ENCODE assay signal across 12 cellular contexts in the genomic region with DNA sequence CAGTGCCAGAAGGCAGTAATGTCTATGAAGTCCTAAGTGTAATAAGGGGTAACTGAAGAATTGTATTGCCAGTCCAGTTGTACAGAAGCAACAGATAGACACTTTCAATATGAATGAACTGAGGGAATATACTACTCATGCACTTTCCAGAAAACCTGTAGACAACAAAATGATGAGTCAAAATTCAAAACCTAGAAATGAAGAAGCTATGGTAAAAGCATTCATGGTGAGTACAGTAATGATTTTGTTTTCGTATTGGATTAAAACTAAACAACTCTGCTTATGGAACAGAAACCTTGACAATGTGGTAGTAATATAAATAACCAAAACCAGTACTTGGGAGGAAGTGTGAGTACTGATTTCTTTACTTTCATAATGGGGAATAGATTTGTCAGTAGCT. TPM values are rescaled to one million over a fixed set of nuclear protein-coding genes. Genes with fewer than 3 reads are reported as not detected.
A peak's percentile ranks its signal among the peaks of the same experiment; 100 is the strongest.
DNase-seq lines count a peak whose midpoint lies in the region; ATAC-seq, FAIRE-seq and TF ChIP-seq lines count a peak whose summit lies in the region.
"Had no signal": no experiment of that assay in that cellular context is flagged by ENCODE, and none has a peak within 500 bp of the region (broad histone marks: within the 10 kb centered on the region; RNA-seq: fewer than 3 reads in every experiment).

No MANE protein-coding gene starts in this region.

- ATAC-seq in GM18517 (IDR thresholded peaks at IDR 0.05; ENCODE audit: unreplicated experiment) = peak; percentile 87
- peak; percentile 73 for ATAC-seq in HG03095 (IDR thresholded peaks at IDR 0.05; ENCODE audit: unreplicated experiment)
- ATAC-seq: HCT116 had no signal

- intact Hi-C loops in activated CD4-positive, alpha-beta memory T cell treated with anti-CD3 and anti-CD28 coated beads for 36 hours (cut with micrococcal nuclease) = loop anchor here (1.0 to 2.0 kb wide), 8 partner anchors 9 to 490 kb away; no protein-coding TSS in a partner anchor

- H3K4me1 Mint-ChIP-seq in activated CD4-positive, alpha-beta memory T cell treated with anti-CD3 and anti-CD28 coated beads for 36 hours (ENCODE audit: low read depth) = peaks cover 38% of the 10 kb centered on the region

- DNase-seq in GM20000 (ENCODE audit: low spot score) = peak; percentile 20
- DNase-seq in activated CD4-positive, alpha-beta memory T cell treated with anti-CD3 and anti-CD28 coated beads for 36 hours = no peak
- no peak for DNase-seq in OCI-M2 (lab: John Stamatoyannopoulos, UW; ENCODE audit: unreplicated experiment)
- no peak for DNase-seq in cerebellar nuclear complex (lab: John Stamatoyannopoulos, UW)
- DNase-seq in HuH-7 (ENCODE audit: low spot score) = no peak
- DNase-seq in RCC 7860 (ENCODE audit: low spot score) = no peak
- DNase-seq: NCI-H187 treated with DMSO at 0.1 percent for 48 hours, SK-N-SH had no signal

- CTCF ChIA-PET in activated CD4-positive, alpha-beta memory T cell treated with anti-CD3 and anti-CD28 coated beads for 36 hours (lab: Charles Lee) = interaction anchor here (0.6 to 2.8 kb wide), 7 partner anchors 8 to 342 kb away, joined by 3 to 12 read pairs (median 5); partner anchors contain the start of gene ARMC2

- no peak for TF ChIP-seq CTCF in GM20000 (IDR thresholded peaks at IDR 0.05; ENCODE audit: extremely low read depth, missing control alignments)

- peaks cover 6% of the 10 kb centered on the region for H3K27me3 Mint-ChIP-seq in activated CD4-positive, alpha-beta memory T cell treated with anti-CD3 and anti-CD28 coated beads for 36 hours

- peak overlapping the region; percentile 73 for H3K27ac Mint-ChIP-seq in activated CD4-positive, alpha-beta memory T cell treated with anti-CD3 and anti-CD28 coated beads for 36 hours

- POLR2A ChIA-PET in activated CD4-positive, alpha-beta memory T cell treated with anti-CD3 and anti-CD28 coated beads for 36 hours (lab: Charles Lee) = interaction anchor here (0.7 to 3.7 kb wide), 7 partner anchors 9 to 323 kb away, joined by 3 to 39 read pairs (median 4); partner anchors contain the start of gene FOXO3

- H3K36me3 Mint-ChIP-seq in activated CD4-positive, alpha-beta memory T cell treated with anti-CD3 and anti-CD28 coated beads for 36 hours = peaks cover 27% of the 10 kb centered on the region

- no peak overlapping the region for H3K4me3 Mint-ChIP-seq in activated CD4-positive, alpha-beta memory T cell treated with anti-CD3 and anti-CD28 coated beads for 36 hours

- no peak for FAIRE-seq in RCC 7860 (lab: Jason Lieb, UNC)
- FAIRE-seq: keratinocyte had no signal

- H3K9me3 Mint-ChIP-seq in activated CD4-positive, alpha-beta memory T cell treated with anti-CD3 and anti-CD28 coated beads for 36 hours = peaks cover 15% of the 10 kb centered on the region

RNA-seq across cellular contexts. Expression of gene ARMC2, which starts 35.0 kb away (rescaled TPM):
- 1 to 10 TPM; 4.4 to 7.9 TPM for total RNA-seq in activated CD4-positive, alpha-beta memory T cell treated with anti-CD3 and anti-CD28 coated beads for 36 hours
